In the genomic region with DNA sequence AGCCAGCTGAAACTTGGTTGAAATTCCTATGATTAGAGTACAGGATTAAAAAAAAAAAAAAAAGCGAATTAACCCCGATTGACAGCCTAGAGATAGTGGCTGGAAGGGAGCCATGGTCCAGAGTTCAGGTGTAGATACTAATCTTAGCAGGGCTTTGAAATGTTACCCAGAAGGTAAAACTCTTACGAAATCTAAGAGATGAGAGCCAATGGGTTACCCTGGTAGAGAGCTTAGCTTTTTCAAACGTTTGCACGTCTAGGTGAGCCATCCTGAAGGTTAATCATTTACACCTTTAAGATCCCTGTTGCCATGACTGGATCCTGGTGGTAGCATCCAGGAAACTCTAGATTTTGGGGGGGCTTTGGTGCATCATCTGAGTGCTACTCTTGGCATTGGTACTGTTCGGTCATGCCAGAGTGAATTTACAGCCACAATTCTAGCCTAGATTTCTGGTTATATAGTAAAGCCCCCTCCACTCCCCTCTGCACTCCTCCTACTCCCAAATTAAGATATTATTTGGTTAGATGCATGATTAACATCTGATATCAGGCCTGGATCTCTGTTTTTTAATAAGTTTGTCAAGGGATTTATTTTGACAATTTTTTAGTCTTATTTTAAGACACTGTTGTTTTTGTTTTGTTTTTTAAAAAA, we compare ENCODE assay signal across 1 cellular context.
TF ChIP-seq lines count a peak whose summit lies in the region.

No MANE protein-coding gene starts in this region.

TF ChIP-seq in GM23338, 12 proteins besides CTCF, POLR2A, EP300 and RAD21 (continued from another document):
- TF ChIP-seq, protein P1, sequence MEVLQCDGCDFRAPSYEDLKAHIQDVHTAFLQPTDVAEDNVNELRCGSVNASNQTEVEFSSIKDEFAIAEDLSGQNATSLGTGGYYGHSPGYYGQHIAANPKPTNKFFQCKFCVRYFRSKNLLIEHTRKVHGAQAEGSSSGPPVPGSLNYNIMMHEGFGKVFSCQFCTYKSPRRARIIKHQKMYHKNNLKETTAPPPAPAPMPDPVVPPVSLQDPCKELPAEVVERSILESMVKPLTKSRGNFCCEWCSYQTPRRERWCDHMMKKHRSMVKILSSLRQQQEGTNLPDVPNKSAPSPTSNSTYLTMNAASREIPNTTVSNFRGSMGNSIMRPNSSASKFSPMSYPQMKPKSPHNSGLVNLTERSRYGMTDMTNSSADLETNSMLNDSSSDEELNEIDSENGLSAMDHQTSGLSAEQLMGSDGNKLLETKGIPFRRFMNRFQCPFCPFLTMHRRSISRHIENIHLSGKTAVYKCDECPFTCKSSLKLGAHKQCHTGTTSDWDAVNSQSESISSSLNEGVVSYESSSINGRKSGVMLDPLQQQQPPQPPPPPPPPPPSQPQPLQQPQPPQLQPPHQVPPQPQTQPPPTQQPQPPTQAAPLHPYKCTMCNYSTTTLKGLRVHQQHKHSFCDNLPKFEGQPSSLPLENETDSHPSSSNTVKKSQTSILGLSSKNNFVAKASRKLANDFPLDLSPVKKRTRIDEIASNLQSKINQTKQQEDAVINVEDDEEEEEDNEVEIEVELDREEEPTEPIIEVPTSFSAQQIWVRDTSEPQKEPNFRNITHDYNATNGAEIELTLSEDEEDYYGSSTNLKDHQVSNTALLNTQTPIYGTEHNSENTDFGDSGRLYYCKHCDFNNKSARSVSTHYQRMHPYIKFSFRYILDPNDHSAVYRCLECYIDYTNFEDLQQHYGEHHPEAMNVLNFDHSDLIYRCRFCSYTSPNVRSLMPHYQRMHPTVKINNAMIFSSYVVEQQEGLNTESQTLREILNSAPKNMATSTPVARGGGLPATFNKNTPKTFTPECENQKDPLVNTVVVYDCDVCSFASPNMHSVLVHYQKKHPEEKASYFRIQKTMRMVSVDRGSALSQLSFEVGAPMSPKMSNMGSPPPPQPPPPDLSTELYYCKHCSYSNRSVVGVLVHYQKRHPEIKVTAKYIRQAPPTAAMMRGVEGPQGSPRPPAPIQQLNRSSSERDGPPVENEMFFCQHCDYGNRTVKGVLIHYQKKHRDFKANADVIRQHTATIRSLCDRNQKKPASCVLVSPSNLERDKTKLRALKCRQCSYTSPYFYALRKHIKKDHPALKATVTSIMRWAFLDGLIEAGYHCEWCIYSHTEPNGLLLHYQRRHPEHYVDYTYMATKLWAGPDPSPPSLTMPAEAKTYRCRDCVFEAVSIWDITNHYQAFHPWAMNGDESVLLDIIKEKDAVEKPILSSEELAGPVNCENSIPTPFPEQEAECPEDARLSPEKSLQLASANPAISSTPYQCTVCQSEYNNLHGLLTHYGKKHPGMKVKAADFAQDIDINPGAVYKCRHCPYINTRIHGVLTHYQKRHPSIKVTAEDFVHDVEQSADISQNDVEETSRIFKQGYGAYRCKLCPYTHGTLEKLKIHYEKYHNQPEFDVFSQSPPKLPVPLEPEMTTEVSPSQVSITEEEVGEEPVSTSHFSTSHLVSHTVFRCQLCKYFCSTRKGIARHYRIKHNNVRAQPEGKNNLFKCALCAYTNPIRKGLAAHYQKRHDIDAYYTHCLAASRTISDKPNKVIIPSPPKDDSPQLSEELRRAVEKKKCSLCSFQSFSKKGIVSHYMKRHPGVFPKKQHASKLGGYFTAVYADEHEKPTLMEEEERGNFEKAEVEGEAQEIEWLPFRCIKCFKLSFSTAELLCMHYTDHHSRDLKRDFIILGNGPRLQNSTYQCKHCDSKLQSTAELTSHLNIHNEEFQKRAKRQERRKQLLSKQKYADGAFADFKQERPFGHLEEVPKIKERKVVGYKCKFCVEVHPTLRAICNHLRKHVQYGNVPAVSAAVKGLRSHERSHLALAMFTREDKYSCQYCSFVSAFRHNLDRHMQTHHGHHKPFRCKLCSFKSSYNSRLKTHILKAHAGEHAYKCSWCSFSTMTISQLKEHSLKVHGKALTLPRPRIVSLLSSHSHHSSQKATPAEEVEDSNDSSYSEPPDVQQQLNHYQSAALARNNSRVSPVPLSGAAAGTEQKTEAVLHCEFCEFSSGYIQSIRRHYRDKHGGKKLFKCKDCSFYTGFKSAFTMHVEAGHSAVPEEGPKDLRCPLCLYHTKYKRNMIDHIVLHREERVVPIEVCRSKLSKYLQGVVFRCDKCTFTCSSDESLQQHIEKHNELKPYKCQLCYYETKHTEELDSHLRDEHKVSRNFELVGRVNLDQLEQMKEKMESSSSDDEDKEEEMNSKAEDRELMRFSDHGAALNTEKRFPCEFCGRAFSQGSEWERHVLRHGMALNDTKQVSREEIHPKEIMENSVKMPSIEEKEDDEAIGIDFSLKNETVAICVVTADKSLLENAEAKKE (CRISPR knock-in tag; IDR thresholded peaks at IDR 0.05) = no peak
- TF ChIP-seq STAT1 (IDR thresholded peaks at IDR 0.05; ENCODE audit: unreplicated experiment) (no peak), ZNF114 (CRISPR knock-in tag; IDR thresholded peaks at IDR 0.05) (no peak)
- TF ChIP-seq, protein P2, sequence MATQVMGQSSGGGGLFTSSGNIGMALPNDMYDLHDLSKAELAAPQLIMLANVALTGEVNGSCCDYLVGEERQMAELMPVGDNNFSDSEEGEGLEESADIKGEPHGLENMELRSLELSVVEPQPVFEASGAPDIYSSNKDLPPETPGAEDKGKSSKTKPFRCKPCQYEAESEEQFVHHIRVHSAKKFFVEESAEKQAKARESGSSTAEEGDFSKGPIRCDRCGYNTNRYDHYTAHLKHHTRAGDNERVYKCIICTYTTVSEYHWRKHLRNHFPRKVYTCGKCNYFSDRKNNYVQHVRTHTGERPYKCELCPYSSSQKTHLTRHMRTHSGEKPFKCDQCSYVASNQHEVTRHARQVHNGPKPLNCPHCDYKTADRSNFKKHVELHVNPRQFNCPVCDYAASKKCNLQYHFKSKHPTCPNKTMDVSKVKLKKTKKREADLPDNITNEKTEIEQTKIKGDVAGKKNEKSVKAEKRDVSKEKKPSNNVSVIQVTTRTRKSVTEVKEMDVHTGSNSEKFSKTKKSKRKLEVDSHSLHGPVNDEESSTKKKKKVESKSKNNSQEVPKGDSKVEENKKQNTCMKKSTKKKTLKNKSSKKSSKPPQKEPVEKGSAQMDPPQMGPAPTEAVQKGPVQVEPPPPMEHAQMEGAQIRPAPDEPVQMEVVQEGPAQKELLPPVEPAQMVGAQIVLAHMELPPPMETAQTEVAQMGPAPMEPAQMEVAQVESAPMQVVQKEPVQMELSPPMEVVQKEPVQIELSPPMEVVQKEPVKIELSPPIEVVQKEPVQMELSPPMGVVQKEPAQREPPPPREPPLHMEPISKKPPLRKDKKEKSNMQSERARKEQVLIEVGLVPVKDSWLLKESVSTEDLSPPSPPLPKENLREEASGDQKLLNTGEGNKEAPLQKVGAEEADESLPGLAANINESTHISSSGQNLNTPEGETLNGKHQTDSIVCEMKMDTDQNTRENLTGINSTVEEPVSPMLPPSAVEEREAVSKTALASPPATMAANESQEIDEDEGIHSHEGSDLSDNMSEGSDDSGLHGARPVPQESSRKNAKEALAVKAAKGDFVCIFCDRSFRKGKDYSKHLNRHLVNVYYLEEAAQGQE (IDR thresholded peaks at IDR 0.05; ENCODE audit: unreplicated experiment) = no peak
- TF ChIP-seq, protein P3, sequence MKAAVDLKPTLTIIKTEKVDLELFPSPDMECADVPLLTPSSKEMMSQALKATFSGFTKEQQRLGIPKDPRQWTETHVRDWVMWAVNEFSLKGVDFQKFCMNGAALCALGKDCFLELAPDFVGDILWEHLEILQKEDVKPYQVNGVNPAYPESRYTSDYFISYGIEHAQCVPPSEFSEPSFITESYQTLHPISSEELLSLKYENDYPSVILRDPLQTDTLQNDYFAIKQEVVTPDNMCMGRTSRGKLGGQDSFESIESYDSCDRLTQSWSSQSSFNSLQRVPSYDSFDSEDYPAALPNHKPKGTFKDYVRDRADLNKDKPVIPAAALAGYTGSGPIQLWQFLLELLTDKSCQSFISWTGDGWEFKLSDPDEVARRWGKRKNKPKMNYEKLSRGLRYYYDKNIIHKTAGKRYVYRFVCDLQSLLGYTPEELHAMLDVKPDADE (IDR thresholded peaks at IDR 0.05) = no peak
